Comparison of ENCODE assay signal across 8 cellular contexts in the genomic region with DNA sequence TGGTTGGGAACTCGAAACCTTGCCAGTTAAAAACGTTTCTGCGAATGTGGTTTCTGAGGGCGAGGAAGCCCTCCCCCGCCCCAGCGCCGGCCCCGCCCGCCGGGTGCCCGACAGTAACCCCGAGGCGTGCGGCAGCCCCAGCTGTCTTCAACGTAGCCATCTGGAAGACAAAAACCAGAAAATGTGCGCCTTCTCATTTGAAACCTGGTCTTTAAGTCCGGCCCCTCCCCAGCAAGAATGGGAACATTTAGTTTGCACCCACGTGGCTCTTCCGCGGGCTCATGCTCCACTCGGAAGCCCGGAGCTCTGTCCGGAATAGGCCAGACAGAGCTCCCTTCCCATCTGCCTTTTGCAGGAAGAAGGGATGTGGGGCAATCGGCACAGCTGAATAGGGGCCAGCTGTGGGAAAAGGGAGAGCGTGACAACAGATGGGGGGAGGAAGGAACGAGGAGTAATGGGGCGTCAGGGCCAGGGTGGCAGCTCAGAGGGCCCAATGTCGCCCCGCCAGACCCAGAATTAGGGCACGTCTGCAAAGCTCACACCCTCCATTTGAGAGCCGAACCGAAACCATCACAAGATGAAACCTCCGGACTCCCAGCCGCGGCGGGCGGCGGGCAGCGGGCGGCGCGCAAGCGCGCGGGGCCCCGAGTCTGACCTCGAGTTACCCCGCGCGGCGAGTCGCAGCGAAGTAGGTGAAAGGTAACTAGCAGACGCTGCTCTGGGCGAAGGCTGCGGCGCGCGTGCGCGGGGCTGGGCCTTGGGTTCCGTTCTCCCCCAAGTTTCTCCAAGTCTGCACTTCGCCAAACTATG.
A peak's percentile ranks its signal among the peaks of the same experiment; 100 is the strongest.
DNase-seq lines count a peak whose midpoint lies in the region; ATAC-seq and TF ChIP-seq lines count a peak whose summit lies in the region.

No MANE protein-coding gene starts in this region.

- intact Hi-C loops in adrenal gland (cut with DNase I) (loop anchor here in 1 of 2 donors (10.0 kb wide), 1 partner anchor 53 kb away; no protein-coding TSS in a partner anchor), left cardiac atrium (cut with DNase I) (loop anchor here in 1 of 2 donors (2.0 to 10.0 kb wide), 2 partner anchors 23 to 127 kb away; no protein-coding TSS in a partner anchor), posterior vena cava (cut with DNase I) (loop anchor here (5.0 to 10.0 kb wide), 3 partner anchors 53 to 163 kb away; no protein-coding TSS in a partner anchor)

- no peaks in the 10 kb centered on the region for H3K9me3 Mint-ChIP-seq in T-cell

- peak; percentile 73 to 84 for TF ChIP-seq POLR2A in adrenal gland (IDR thresholded peaks at IDR 0.05)
- TF ChIP-seq POLR2A in upper lobe of left lung (IDR thresholded peaks at IDR 0.05) = peak in 2 of 4 donors; percentile 59 to 70

- no peaks in the 10 kb centered on the region for H3K27me3 ChIP-seq in adrenal gland
- H3K27me3 ChIP-seq in upper lobe of left lung = no peaks in the 10 kb centered on the region

- peak overlapping the region in 3 of 4 donors; percentile 23 to 69 (median 52) for H3K4me3 ChIP-seq in adrenal gland
- peak overlapping the region; percentile 38 to 63 (median 60) for H3K4me3 ChIP-seq in upper lobe of left lung

- no peaks in the 10 kb centered on the region for H3K9me3 ChIP-seq in adrenal gland (replicated peaks in 1 of 3)
- no peaks in the 10 kb centered on the region for H3K9me3 ChIP-seq in upper lobe of left lung

- POLR2A ChIA-PET in T-cell (lab: Charles Lee) = interaction anchor here (0.6 to 1.2 kb wide), 4 partner anchors 23 to 898 kb away, joined by 3 to 16 read pairs (median 4); no protein-coding TSS in a partner anchor

- peaks cover 35 to 39% of the 10 kb centered on the region in 2 donors for H3K4me1 ChIP-seq in adrenal gland (replicated peaks in 1 of 2)
- peaks cover 29 to 39% (median 36%) of the 10 kb centered on the region in 4 donors for H3K4me1 ChIP-seq in upper lobe of left lung

- H3K4me3 Mint-ChIP-seq in T-cell = peak overlapping the region; percentile 81 to 90 (median 82)

- TF ChIP-seq CTCF in adrenal gland (IDR thresholded peaks at IDR 0.05) (no peak), upper lobe of left lung (IDR thresholded peaks at IDR 0.05) (peak in 1 of 6 experiments; percentile 9)

- H3K27ac ChIP-seq in adrenal gland (peak overlapping the region; percentile 88 to 99 (median 99)), upper lobe of left lung (peak overlapping the region; percentile 86 to 96 (median 92))

- 0% methylated on average over 18 to 63 of the region's 63 CpGs for WGBS in adrenal gland, 4 donors
- 0 to 1% methylated on average over 18 to 55 of the region's 63 CpGs for WGBS in upper lobe of left lung, 2 donors

- peaks cover 0 to 2% of the 10 kb centered on the region in 2 donors for H3K27me3 Mint-ChIP-seq in T-cell

- H3K27ac Mint-ChIP-seq in T-cell = peak overlapping the region in 1 of 2 donors; percentile 44

- peak; percentile 75 for DNase-seq in GM04504 (ENCODE audit: low read depth)
- peak; percentile 53 for DNase-seq in NCI-H1092 (lab: John Stamatoyannopoulos, UW)
- peak; percentile 49 to 92 (median 84) for DNase-seq in T-cell
- DNase-seq in adrenal gland = peak; percentile 93 to 97 (median 96)
- DNase-seq in left cardiac atrium = peak; percentile 93
- peak; percentile 97 for DNase-seq in posterior vena cava (ENCODE audit: low spot score)
- peak; percentile 96 to 99 for DNase-seq in upper lobe of left lung

- no peaks in the 10 kb centered on the region for H3K36me3 Mint-ChIP-seq in T-cell

- peak in 3 of 4 donors; percentile 57 to 68 (median 66) for TF ChIP-seq EP300 in upper lobe of left lung (IDR thresholded peaks at IDR 0.05)

- peak; percentile 82 for ATAC-seq in HG02588 (IDR thresholded peaks at IDR 0.05; ENCODE audit: unreplicated experiment)
- ATAC-seq in T-cell (replicated peaks in 1 of 4) = peak; percentile 83 to 88 (median 87)
- ATAC-seq in left cardiac atrium = peak; percentile 87 to 92
- peak; percentile 95 for ATAC-seq in upper lobe of left lung (ENCODE audit: low FRiP score in 2 of 2)

- H3K4me1 Mint-ChIP-seq in T-cell = peaks cover 32 to 37% (median 33%) of the 10 kb centered on the region in 3 donors

- H3K36me3 ChIP-seq in adrenal gland (replicated peaks in 1 of 2) (no peaks in the 10 kb centered on the region), upper lobe of left lung (no peaks in the 10 kb centered on the region)

- CTCF ChIA-PET in T-cell (lab: Charles Lee) = interaction anchor here (0.7 to 1.6 kb wide), 5 partner anchors 23 to 254 kb away, joined by 3 to 8 read pairs (median 4); a partner anchor contains a TSS

Comparison
In these comparisons a context has a peak if more than half of its experiments do, and no peak if none do; other contexts are left out.
1. Peak in every context shown above with its lines: DNase-seq, ATAC-seq, H3K4me3 ChIP-seq and H3K27ac ChIP-seq.